8 cellular contexts compared by ENCODE assay signal in genomic region chr1:244862354-244862698, GRCh38. TPM values are rescaled to one million over a fixed set of nuclear protein-coding genes. Genes with fewer than 3 reads are reported as not detected.
A peak's percentile ranks its signal among the peaks of the same experiment; 100 is the strongest.
DNase-seq lines count a peak whose midpoint lies in the region; ATAC-seq and TF ChIP-seq lines count a peak whose summit lies in the region.

No MANE protein-coding gene starts in this region.

- peak in 1 of 2 donors; percentile 15 for DNase-seq in cardiac muscle cell (ENCODE audit: low read depth in 1 of 2, low spot score in 1 of 2)
- DNase-seq in Right ventricle myocardium superior: no peak
- DNase-seq in activated CD4-positive, alpha-beta memory T cell treated with anti-CD3 and anti-CD28 coated beads, Interleukin-2, amount 10 ng/mL, durations not matched to agents 7 days and 5 days: no peak
- DNase-seq in stimulated activated CD4-positive, alpha-beta T cell treated with anti-CD3 and anti-CD28 coated beads, Interleukin-2, amount 100 ng/mL, for 48 hours: no peak

- H3K4me1 Mint-ChIP-seq in activated CD4-positive, alpha-beta memory T cell treated with anti-CD3 and anti-CD28 coated beads, Interleukin-2, amount 10 ng/mL, durations not matched to agents 7 days and 5 days: peaks cover 61% of the 10 kb centered on the region

- TF ChIP-seq POLR2A in GM18505 (IDR thresholded peaks at IDR 0.05; ENCODE audit: borderline replicate concordance, extremely low read depth, insufficient read depth, insufficient read length): no peak

- H3K27ac ChIP-seq in cardiac muscle cell (peak overlapping the region; percentile 98), iPS-18a (ENCODE audit: low read length) (peak overlapping the region; percentile 67), stomach smooth muscle (ENCODE audit: low read length) (peak overlapping the region; percentile 96)

- CTCF ChIA-PET in activated CD4-positive, alpha-beta memory T cell treated with anti-CD3 and anti-CD28 coated beads, Interleukin-2, amount 10 ng/mL, durations not matched to agents 7 days and 5 days (lab: Charles Lee): interaction anchor here (0.8 to 9.1 kb wide), 8 partner anchors 9 to 703 kb away, joined by 3 to 92 read pairs (median 5); partner anchors contain the start of gene COX20

- no peaks in the 10 kb centered on the region for H3K27me3 Mint-ChIP-seq in activated CD4-positive, alpha-beta memory T cell treated with anti-CD3 and anti-CD28 coated beads, Interleukin-2, amount 10 ng/mL, durations not matched to agents 7 days and 5 days

- H3K9me3 ChIP-seq in cardiac muscle cell (ENCODE audit: low read depth) (no peaks in the 10 kb centered on the region), iPS-18a (ENCODE audit: control insufficient read depth, low read depth, low read length) (no peaks in the 10 kb centered on the region), stomach smooth muscle (ENCODE audit: control insufficient read depth in 2 of 2, low read length in 2 of 2) (no peaks in the 10 kb centered on the region)

- ATAC-seq in Right ventricle myocardium superior (ENCODE audit: poor library complexity): no peak
- ATAC-seq in GM18505 (IDR thresholded peaks at IDR 0.05; ENCODE audit: unreplicated experiment): no peak
- ATAC-seq in GM21381 (IDR thresholded peaks at IDR 0.05; ENCODE audit: unreplicated experiment): no peak

- H3K36me3 Mint-ChIP-seq in activated CD4-positive, alpha-beta memory T cell treated with anti-CD3 and anti-CD28 coated beads, Interleukin-2, amount 10 ng/mL, durations not matched to agents 7 days and 5 days (ENCODE audit: low read depth): peaks cover 61% of the 10 kb centered on the region

- H3K9ac ChIP-seq in iPS-18a (ENCODE audit: low read length) (peak overlapping the region; percentile 94), stomach smooth muscle (ENCODE audit: low read length in 2 of 2) (peak overlapping the region; percentile 60 to 81)

- H3K27ac Mint-ChIP-seq in activated CD4-positive, alpha-beta memory T cell treated with anti-CD3 and anti-CD28 coated beads, Interleukin-2, amount 10 ng/mL, durations not matched to agents 7 days and 5 days: peak overlapping the region; percentile 91

- TF ChIP-seq CTCF in cardiac muscle cell (IDR thresholded peaks at IDR 0.05; ENCODE audit: low read depth, low read length): no peak

- peak overlapping the region; percentile 90 for H3K4me3 ChIP-seq in cardiac muscle cell
- peak overlapping the region; percentile 91 for H3K4me3 ChIP-seq in iPS-18a (ENCODE audit: low read length)
- H3K4me3 ChIP-seq in stomach smooth muscle (ENCODE audit: low read length in 2 of 2): peak overlapping the region; percentile 76 to 86

- intact Hi-C loops in Right ventricle myocardium superior (cut with DNase I): no loop called here

- POLR2A ChIA-PET in activated CD4-positive, alpha-beta memory T cell treated with anti-CD3 and anti-CD28 coated beads, Interleukin-2, amount 10 ng/mL, durations not matched to agents 7 days and 5 days (lab: Charles Lee): interaction anchor here (1.1 to 21.6 kb wide), 9 partner anchors 8 to 411 kb away, joined by 3 to 925 read pairs (median 11); partner anchors contain the start of genes ADSS2 and COX20

- H3K9me3 Mint-ChIP-seq in activated CD4-positive, alpha-beta memory T cell treated with anti-CD3 and anti-CD28 coated beads, Interleukin-2, amount 10 ng/mL, durations not matched to agents 7 days and 5 days: no peaks in the 10 kb centered on the region

- H3K27me3 ChIP-seq in cardiac muscle cell: no peaks in the 10 kb centered on the region
- H3K27me3 ChIP-seq in iPS-18a (ENCODE audit: control insufficient read depth, insufficient read depth, low read length): no peaks in the 10 kb centered on the region
- no peaks in the 10 kb centered on the region for H3K27me3 ChIP-seq in stomach smooth muscle (ENCODE audit: control insufficient read depth in 1 of 2, insufficient read depth in 2 of 2, low read length in 2 of 2)

- peak overlapping the region; percentile 81 for H3K4me3 Mint-ChIP-seq in activated CD4-positive, alpha-beta memory T cell treated with anti-CD3 and anti-CD28 coated beads, Interleukin-2, amount 10 ng/mL, durations not matched to agents 7 days and 5 days

- H3K4me1 ChIP-seq in cardiac muscle cell (ENCODE audit: low read depth) (peaks cover 36% of the 10 kb centered on the region), iPS-18a (ENCODE audit: control insufficient read depth, low read depth, low read length) (peaks cover 11% of the 10 kb centered on the region), stomach smooth muscle (ENCODE audit: control insufficient read depth, insufficient read depth, low read length) (peaks cover 25% of the 10 kb centered on the region)

- H3K36me3 ChIP-seq in cardiac muscle cell (peaks cover 37% of the 10 kb centered on the region), iPS-18a (ENCODE audit: control insufficient read depth, low read depth, low read length) (peaks cover 54% of the 10 kb centered on the region), stomach smooth muscle (ENCODE audit: control insufficient read depth in 2 of 2, insufficient read depth in 2 of 2, low read length in 2 of 2) (peaks cover 24 to 26% of the 10 kb centered on the region in 2 donors)

RNA-seq across cellular contexts. Expression of gene HNRNPU, which starts 2.0 kb away (rescaled TPM):
- total RNA-seq in cardiac muscle cell (267 and 447 TPM in 2 replicates), Right ventricle myocardium superior (164 TPM)
- polyA plus RNA-seq in cardiac muscle cell: 345 and 382 TPM in 2 replicates
- total RNA-seq in activated CD4-positive, alpha-beta memory T cell treated with anti-CD3 and anti-CD28 coated beads, Interleukin-2, amount 10 ng/mL, durations not matched to agents 7 days and 5 days: 100 to 1,000 TPM; 364 to 371 TPM

RNA-seq across cellular contexts. Expression of gene COX20, which starts 26.9 kb away (rescaled TPM):
- 51.2 and 55.8 TPM in 2 replicates for total RNA-seq in cardiac muscle cell
- 68.1 and 104 TPM in 2 replicates for polyA plus RNA-seq in cardiac muscle cell
- total RNA-seq in Right ventricle myocardium superior: 68.7 TPM
- 10 to 100 TPM; 22.2 to 22.9 TPM for total RNA-seq in activated CD4-positive, alpha-beta memory T cell treated with anti-CD3 and anti-CD28 coated beads, Interleukin-2, amount 10 ng/mL, durations not matched to agents 7 days and 5 days
